ENCODE assay signal across 24 cellular contexts in genomic region chr6:146341498-146342230, GRCh38.
"Had no signal": no experiment of that assay in that cellular context is flagged by ENCODE, and none has a peak within 500 bp of the region (broad histone marks: within the 10 kb centered on the region; RNA-seq: fewer than 3 reads in every experiment).

No MANE protein-coding gene starts in this region.

- ATAC-seq: activated CD8-positive, alpha-beta memory T cell treated with anti-CD3 and anti-CD28 coated beads, Interleukin-2, amount 10 ng/mL, durations not matched to agents 7 days and 5 days; T-helper 17 cell; WTC11 had no signal

- H3K36me3 ChIP-seq: brain microvascular endothelial cell, cardiac muscle cell, Peyer's patch, SJSA1 had no signal

- H3K4me3 ChIP-seq: cardiac muscle cell, Peyer's patch, SJSA1 had no signal

- DNase-seq: activated CD4-positive, alpha-beta T cell treated with anti-CD3 and anti-CD28 coated beads, Interleukin-2, amount 10 ng/mL, durations not matched to agents 24 days and 14 days; activated CD4-positive, alpha-beta T cell treated with anti-CD3 and anti-CD28 coated beads, Interleukin-2, amount 50 U/mL, for 48 hours; activated CD4-positive, CD25-positive, alpha-beta regulatory T cell treated with anti-CD3 and anti-CD28 coated beads, Interleukin-2, amount 50 U/mL, for 72 hours; activated CD8-positive, alpha-beta memory T cell treated with anti-CD3 and anti-CD28 coated beads, Interleukin-2, amount 10 ng/mL, durations not matched to agents 7 days and 5 days; activated effector memory CD4-positive, alpha-beta T cell treated with Interleukin-2 at 50 U/mL for 16 hours; activated naive CD4-positive, alpha-beta T cell; activated T-cell treated with anti-CD3 and anti-CD28 coated beads, Interleukin-2, amount 50 U/mL, for 24 hours; aorta; brain microvascular endothelial cell; KG1; NCI-H1105; NCI-H1436; NCI-H1694 treated with DMSO at 0.1 percent for 48 hours; NCI-H2029 treated with DMSO at 0.1 percent for 48 hours; NCI-H510A treated with DMSO at 0.1 percent for 48 hours; NCI-H69; NK-92 treated with Interleukin-12 subunit alpha and Interleukin-12 subunit beta, amount 100 ng/mL, for 24 hours; Peyer's patch; SHP77; T-helper 17 cell; T-helper 9 cell had no signal

- H3K27me3 ChIP-seq: brain microvascular endothelial cell, cardiac muscle cell, Peyer's patch, SJSA1 had no signal

- H3K27ac ChIP-seq: brain microvascular endothelial cell, cardiac muscle cell, Peyer's patch, SJSA1 had no signal

- H3K4me1 ChIP-seq: Peyer's patch had no signal

- H3K9me3 ChIP-seq: Peyer's patch, SJSA1 had no signal
